11 cellular contexts compared by ENCODE assay signal in genomic region chr1:77220687-77221463, GRCh38. TPM values are rescaled to one million over a fixed set of nuclear protein-coding genes. Genes with fewer than 3 reads are reported as not detected.
A peak's percentile ranks its signal among the peaks of the same experiment; 100 is the strongest.
DNase-seq lines count a peak whose midpoint lies in the region; ATAC-seq and TF ChIP-seq lines count a peak whose summit lies in the region.
"Had no signal": no experiment of that assay in that cellular context is flagged by ENCODE, and none has a peak within 500 bp of the region (broad histone marks: within the 10 kb centered on the region; RNA-seq: fewer than 3 reads in every experiment).

No MANE protein-coding gene starts in this region.

- no peak for ATAC-seq in CD4-positive, CD25-positive, alpha-beta regulatory T cell (ENCODE audit: low read depth in 2 of 2)
- ATAC-seq in GM21423 (IDR thresholded peaks at IDR 0.05; ENCODE audit: unreplicated experiment) = no peak
- no peak for ATAC-seq in HG03108 (IDR thresholded peaks at IDR 0.05; ENCODE audit: unreplicated experiment)

- H4K8ac ChIP-seq in mesenchymal stem cell (ENCODE audit: low read length) = peak overlapping the region; percentile 41

- no peak overlapping the region for H2BK120ac ChIP-seq in mesenchymal stem cell (ENCODE audit: low read depth, low read length)

- no peak overlapping the region for H2AFZ ChIP-seq in mesenchymal stem cell (ENCODE audit: low read depth, low read length)

- no peak overlapping the region for H4K91ac ChIP-seq in mesenchymal stem cell (ENCODE audit: low read length)

- peak overlapping the region; percentile 56 to 98 (median 95) for H3K4me3 Mint-ChIP-seq in CD4-positive, CD25-positive, alpha-beta regulatory T cell
- H3K4me3 Mint-ChIP-seq in HFFc6 = peak overlapping the region; percentile 99

- H3K23ac ChIP-seq in mesenchymal stem cell (ENCODE audit: low read length in 2 of 2) = no peak overlapping the region

- peaks cover 19% of the 10 kb centered on the region for H3K4me1 ChIP-seq in CD4-positive, CD25-positive, alpha-beta regulatory T cell (ENCODE audit: control insufficient read depth, insufficient read depth, low read length, poor library complexity, severe bottlenecking)
- H3K4me1 ChIP-seq in mesenchymal stem cell (ENCODE audit: control insufficient read depth, insufficient read depth, low read depth, low read length) (peaks cover 1% of the 10 kb centered on the region), transverse colon (peaks cover 0 to 15% (median 9%) of the 10 kb centered on the region in 4 donors)

- 50% methylated on average over 1 of the region's 3 CpGs for WGBS in mesenchymal stem cell
- 50 to 67% methylated on average over 2 to 3 of the region's 3 CpGs for WGBS in transverse colon (ENCODE audit: low coverage in 1 of 2), 2 donors

- H3K79me1 ChIP-seq in mesenchymal stem cell (replicated peaks; ENCODE audit: low read length, poor library complexity, severe bottlenecking) = peaks cover 17% of the 10 kb centered on the region

- H2AK5ac ChIP-seq in mesenchymal stem cell (ENCODE audit: low read length, severe bottlenecking) = no peak overlapping the region

- peak overlapping the region; percentile 88 for H3K9ac ChIP-seq in mesenchymal stem cell (ENCODE audit: low read length)

- no peak overlapping the region for H3K18ac ChIP-seq in mesenchymal stem cell (ENCODE audit: low read depth in 1 of 2, low read length in 2 of 2)

- no peaks in the 10 kb centered on the region for H3K27me3 ChIP-seq in CD4-positive, CD25-positive, alpha-beta regulatory T cell (ENCODE audit: control insufficient read depth, insufficient read depth, low read length)
- H3K27me3 ChIP-seq in mesenchymal stem cell (ENCODE audit: control insufficient read depth in 1 of 2, insufficient read depth in 1 of 2, low read length in 2 of 2) (no peaks in the 10 kb centered on the region), transverse colon (no peaks in the 10 kb centered on the region)
- H3K27me3 ChIP-seq: right atrium auricular region had no signal

- no peak overlapping the region for H3K4me2 ChIP-seq in mesenchymal stem cell (ENCODE audit: low read length, poor library complexity, severe bottlenecking)

- H3K9me3 Mint-ChIP-seq in CD4-positive, CD25-positive, alpha-beta regulatory T cell = peaks cover 0 to 2% (median 0%) of the 10 kb centered on the region in 7 donors
- H3K9me3 Mint-ChIP-seq in HFFc6 = no peaks in the 10 kb centered on the region

- intact Hi-C loops in transverse colon (cut with DNase I; ENCODE audit: low total_unique reads) = no loop called here

- H3K27ac ChIP-seq in CD4-positive, CD25-positive, alpha-beta regulatory T cell (ENCODE audit: insufficient read depth, low read length, poor library complexity, severe bottlenecking) = no peak overlapping the region
- H3K27ac ChIP-seq in mesenchymal stem cell (ENCODE audit: low read length, poor library complexity, severe bottlenecking) (no peak overlapping the region), transverse colon (no peak overlapping the region)
- H3K27ac ChIP-seq: right atrium auricular region had no signal

- no peak overlapping the region for H2BK12ac ChIP-seq in mesenchymal stem cell (ENCODE audit: low read length in 2 of 2)

- no peak for TF ChIP-seq CTCF in HFFc6 (IDR thresholded peaks at IDR 0.05)
- TF ChIP-seq CTCF in transverse colon (IDR thresholded peaks at IDR 0.05) = no peak

- H3K36me3 ChIP-seq in CD4-positive, CD25-positive, alpha-beta regulatory T cell (ENCODE audit: control insufficient read depth, insufficient read depth, low read length) = peaks cover 3% of the 10 kb centered on the region
- H3K36me3 ChIP-seq in mesenchymal stem cell (ENCODE audit: control insufficient read depth in 1 of 2, insufficient read depth in 2 of 2, low read depth in 1 of 2, low read length in 2 of 2) = peaks cover 8% of the 10 kb centered on the region in 2 experiments
- H3K36me3 ChIP-seq in transverse colon = no peaks in the 10 kb centered on the region
- H3K36me3 ChIP-seq: right atrium auricular region had no signal

- H3K9me3 ChIP-seq in CD4-positive, CD25-positive, alpha-beta regulatory T cell (ENCODE audit: control insufficient read depth in 2 of 2, low read length in 2 of 2) = no peaks in the 10 kb centered on the region
- no peaks in the 10 kb centered on the region for H3K9me3 ChIP-seq in mesenchymal stem cell (ENCODE audit: control insufficient read depth, low read length)
- no peaks in the 10 kb centered on the region for H3K9me3 ChIP-seq in transverse colon
- H3K9me3 ChIP-seq: right atrium auricular region had no signal

- H3K36me3 Mint-ChIP-seq in CD4-positive, CD25-positive, alpha-beta regulatory T cell = peaks cover 21% of the 10 kb centered on the region
- H3K36me3 Mint-ChIP-seq in HFFc6 (ENCODE audit: low read depth) = peaks cover 21% of the 10 kb centered on the region

- no peak overlapping the region for H2BK5ac ChIP-seq in mesenchymal stem cell (ENCODE audit: low read depth, low read length, poor library complexity, severe bottlenecking)

- DNase-seq in CD4-positive, CD25-positive, alpha-beta regulatory T cell = no peak
- DNase-seq in HFFc6 (no peak), astrocyte of the hippocampus (ENCODE audit: low read depth, low spot score) (peak; percentile 7), mesenchymal stem cell (peak; percentile 68), transverse colon (no peak), medulla oblongata (ENCODE audit: extremely low spot score) (no peak)
- DNase-seq: cerebellar nuclear complex, DMS79 treated with DMSO at 0.1 percent for 48 hours had no signal

- H3K4me3 ChIP-seq in CD4-positive, CD25-positive, alpha-beta regulatory T cell (ENCODE audit: low read depth, low read length) = no peak overlapping the region
- H3K4me3 ChIP-seq in mesenchymal stem cell (ENCODE audit: insufficient read depth in 1 of 2, low read depth in 1 of 2, low read length in 2 of 2) (peak overlapping the region in 1 of 2 experiments; percentile 94), transverse colon (no peak overlapping the region)
- H3K4me3 ChIP-seq: right atrium auricular region had no signal

- peak overlapping the region in 2 of 3 donors; percentile 17 to 37 for H3K27ac Mint-ChIP-seq in CD4-positive, CD25-positive, alpha-beta regulatory T cell
- 0 out of 2 replicates have a peak overlapping the region, but pooled peaks have one; percentile 36 for H3K27ac Mint-ChIP-seq in HFFc6

- no peak overlapping the region for H2BK15ac ChIP-seq in mesenchymal stem cell (ENCODE audit: low read depth, poor library complexity, severe bottlenecking)

- H3K4ac ChIP-seq in mesenchymal stem cell (ENCODE audit: low read depth in 1 of 2, low read length in 2 of 2) = no peak overlapping the region

- H3K27me3 Mint-ChIP-seq in CD4-positive, CD25-positive, alpha-beta regulatory T cell = no peaks in the 10 kb centered on the region
- no peaks in the 10 kb centered on the region for H3K27me3 Mint-ChIP-seq in HFFc6 (ENCODE audit: insufficient read depth)

- H3K14ac ChIP-seq in mesenchymal stem cell (ENCODE audit: low read length in 2 of 2) = no peak overlapping the region

- H3K4me1 Mint-ChIP-seq in CD4-positive, CD25-positive, alpha-beta regulatory T cell = peaks cover 26 to 50% (median 40%) of the 10 kb centered on the region in 4 donors
- peaks cover 32% of the 10 kb centered on the region for H3K4me1 Mint-ChIP-seq in HFFc6 (ENCODE audit: low read depth)

- in situ Hi-C loops in transverse colon (cut with MboI; ENCODE audit: low pct_ligation_motif_present in 1 of 4, low pct_unique_long_range_greater_than_20kb in 1 of 4, low sequenced_read_pairs in 3 of 4) = no loop called here

- no peak for TF ChIP-seq EP300 in transverse colon (IDR thresholded peaks at IDR 0.05; ENCODE audit: low read depth)

- TF ChIP-seq POLR2A in transverse colon (IDR thresholded peaks at IDR 0.05) = no peak

RNA-seq across cellular contexts. Expression of gene PIGK, which starts 1.6 kb away (rescaled TPM):
- 18.4 TPM for total RNA-seq in CD4-positive, CD25-positive, alpha-beta regulatory T cell
- polyA plus RNA-seq in CD4-positive, CD25-positive, alpha-beta regulatory T cell = 10 to 100 TPM; 55.4 to 68.9 (median 56.3) TPM
- total RNA-seq in HFFc6 (2021; fragmentation: NEBNext Ultra II Directional; extraction: Animal tissue kit (Norgen Biotek cat#: 25700)) = 10 to 100 TPM; 55.4 to 77.9 (median 65.5) TPM
- 44.9 TPM for polyA plus RNA-seq in mesenchymal stem cell (2013, experiment 1 of 2)
- polyA plus RNA-seq in mesenchymal stem cell (2013, experiment 2 of 2) = 46.7 TPM
- 10 to 100 TPM in 2 of 4 donors, 1 to 10 TPM in 2; 1.1 to 14.1 (median 8.3) TPM for total RNA-seq in transverse colon

Comparison
In these comparisons a context has a peak if more than half of its experiments do, and no peak if none do; other contexts are left out.
1. DNase-seq: peak in astrocyte of the hippocampus (single experiment) and mesenchymal stem cell (single experiment); none in CD4-positive, CD25-positive, alpha-beta regulatory T cell (0 of 3), HFFc6 (single experiment), transverse colon (single experiment) and medulla oblongata (single experiment).